ENCODE assay signal across 1 cellular context in genomic region chr9:114674076-114674797, GRCh38.
TF ChIP-seq lines count a peak whose summit lies in the region.

No MANE protein-coding gene starts in this region.

TF ChIP-seq in IMR-90, 13 proteins besides CTCF, POLR2A, EP300 and RAD21:
- no peak for TF ChIP-seq ELK1 (IDR thresholded peaks at IDR 0.05; ENCODE audit: borderline replicate concordance, low read depth, low read length)
